In the genomic region with DNA sequence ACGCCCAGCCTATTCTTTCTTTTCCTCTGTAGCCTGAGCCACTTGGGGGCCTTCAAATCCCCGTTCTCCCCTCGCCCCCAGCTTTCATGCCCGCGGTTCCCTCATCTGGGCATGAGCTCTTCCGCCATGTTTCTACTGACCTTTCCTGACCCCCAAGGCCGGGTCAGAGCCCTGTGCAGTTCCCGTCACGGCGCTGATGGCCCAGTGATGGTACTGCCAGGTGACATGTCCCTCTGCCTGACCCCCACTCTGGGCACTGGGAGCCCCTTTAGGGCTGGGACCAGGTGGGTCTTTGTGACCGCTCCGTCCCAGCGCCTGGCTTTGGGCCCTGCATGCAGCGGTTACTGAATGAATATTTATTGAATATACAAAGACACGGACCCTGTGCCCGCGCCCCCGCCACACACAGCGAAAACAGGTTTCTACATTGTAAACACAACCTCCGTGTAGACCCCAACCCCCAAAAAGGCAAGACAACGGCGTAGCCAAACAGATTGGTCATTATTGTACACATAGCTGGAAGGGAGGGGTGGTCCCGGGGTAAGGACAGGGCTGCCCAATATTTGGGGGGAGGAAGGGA, we compare ENCODE assay signal across 1 cellular context.
TF ChIP-seq lines count a peak whose summit lies in the region.

No MANE protein-coding gene starts in this region.

TF ChIP-seq in HepG2, 621 proteins besides CTCF, POLR2A, EP300 and RAD21 (continued from another document and continues in another):
- TF ChIP-seq, protein P1, sequence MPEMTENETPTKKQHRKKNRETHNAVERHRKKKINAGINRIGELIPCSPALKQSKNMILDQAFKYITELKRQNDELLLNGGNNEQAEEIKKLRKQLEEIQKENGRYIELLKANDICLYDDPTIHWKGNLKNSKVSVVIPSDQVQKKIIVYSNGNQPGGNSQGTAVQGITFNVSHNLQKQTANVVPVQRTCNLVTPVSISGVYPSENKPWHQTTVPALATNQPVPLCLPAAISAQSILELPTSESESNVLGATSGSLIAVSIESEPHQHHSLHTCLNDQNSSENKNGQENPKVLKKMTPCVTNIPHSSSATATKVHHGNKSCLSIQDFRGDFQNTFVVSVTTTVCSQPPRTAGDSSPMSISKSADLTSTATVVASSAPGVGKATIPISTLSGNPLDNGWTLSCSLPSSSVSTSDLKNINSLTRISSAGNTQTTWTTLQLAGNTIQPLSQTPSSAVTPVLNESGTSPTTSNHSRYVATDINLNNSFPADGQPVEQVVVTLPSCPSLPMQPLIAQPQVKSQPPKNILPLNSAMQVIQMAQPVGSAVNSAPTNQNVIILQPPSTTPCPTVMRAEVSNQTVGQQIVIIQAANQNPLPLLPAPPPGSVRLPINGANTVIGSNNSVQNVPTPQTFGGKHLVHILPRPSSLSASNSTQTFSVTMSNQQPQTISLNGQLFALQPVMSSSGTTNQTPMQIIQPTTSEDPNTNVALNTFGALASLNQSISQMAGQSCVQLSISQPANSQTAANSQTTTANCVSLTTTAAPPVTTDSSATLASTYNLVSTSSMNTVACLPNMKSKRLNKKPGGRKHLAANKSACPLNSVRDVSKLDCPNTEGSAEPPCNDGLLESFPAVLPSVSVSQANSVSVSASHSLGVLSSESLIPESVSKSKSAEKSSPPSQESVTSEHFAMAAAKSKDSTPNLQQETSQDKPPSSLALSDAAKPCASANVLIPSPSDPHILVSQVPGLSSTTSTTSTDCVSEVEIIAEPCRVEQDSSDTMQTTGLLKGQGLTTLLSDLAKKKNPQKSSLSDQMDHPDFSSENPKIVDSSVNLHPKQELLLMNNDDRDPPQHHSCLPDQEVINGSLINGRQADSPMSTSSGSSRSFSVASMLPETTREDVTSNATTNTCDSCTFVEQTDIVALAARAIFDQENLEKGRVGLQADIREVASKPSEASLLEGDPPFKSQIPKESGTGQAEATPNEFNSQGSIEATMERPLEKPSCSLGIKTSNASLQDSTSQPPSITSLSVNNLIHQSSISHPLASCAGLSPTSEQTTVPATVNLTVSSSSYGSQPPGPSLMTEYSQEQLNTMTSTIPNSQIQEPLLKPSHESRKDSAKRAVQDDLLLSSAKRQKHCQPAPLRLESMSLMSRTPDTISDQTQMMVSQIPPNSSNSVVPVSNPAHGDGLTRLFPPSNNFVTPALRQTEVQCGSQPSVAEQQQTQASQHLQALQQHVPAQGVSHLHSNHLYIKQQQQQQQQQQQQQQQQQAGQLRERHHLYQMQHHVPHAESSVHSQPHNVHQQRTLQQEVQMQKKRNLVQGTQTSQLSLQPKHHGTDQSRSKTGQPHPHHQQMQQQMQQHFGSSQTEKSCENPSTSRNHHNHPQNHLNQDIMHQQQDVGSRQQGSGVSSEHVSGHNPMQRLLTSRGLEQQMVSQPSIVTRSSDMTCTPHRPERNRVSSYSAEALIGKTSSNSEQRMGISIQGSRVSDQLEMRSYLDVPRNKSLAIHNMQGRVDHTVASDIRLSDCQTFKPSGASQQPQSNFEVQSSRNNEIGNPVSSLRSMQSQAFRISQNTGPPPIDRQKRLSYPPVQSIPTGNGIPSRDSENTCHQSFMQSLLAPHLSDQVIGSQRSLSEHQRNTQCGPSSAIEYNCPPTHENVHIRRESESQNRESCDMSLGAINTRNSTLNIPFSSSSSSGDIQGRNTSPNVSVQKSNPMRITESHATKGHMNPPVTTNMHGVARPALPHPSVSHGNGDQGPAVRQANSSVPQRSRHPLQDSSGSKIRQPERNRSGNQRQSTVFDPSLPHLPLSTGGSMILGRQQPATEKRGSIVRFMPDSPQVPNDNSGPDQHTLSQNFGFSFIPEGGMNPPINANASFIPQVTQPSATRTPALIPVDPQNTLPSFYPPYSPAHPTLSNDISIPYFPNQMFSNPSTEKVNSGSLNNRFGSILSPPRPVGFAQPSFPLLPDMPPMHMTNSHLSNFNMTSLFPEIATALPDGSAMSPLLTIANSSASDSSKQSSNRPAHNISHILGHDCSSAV (CRISPR knock-in tag; IDR thresholded peaks at IDR 0.05; ENCODE audit: borderline replicate concordance), result no peak
- TF ChIP-seq KLF13 (CRISPR knock-in tag; IDR thresholded peaks at IDR 0.05), result no peak
- TF ChIP-seq SSRP1 (CRISPR knock-in tag; IDR thresholded peaks at IDR 0.05), result no peak
- TF ChIP-seq, protein P2, sequence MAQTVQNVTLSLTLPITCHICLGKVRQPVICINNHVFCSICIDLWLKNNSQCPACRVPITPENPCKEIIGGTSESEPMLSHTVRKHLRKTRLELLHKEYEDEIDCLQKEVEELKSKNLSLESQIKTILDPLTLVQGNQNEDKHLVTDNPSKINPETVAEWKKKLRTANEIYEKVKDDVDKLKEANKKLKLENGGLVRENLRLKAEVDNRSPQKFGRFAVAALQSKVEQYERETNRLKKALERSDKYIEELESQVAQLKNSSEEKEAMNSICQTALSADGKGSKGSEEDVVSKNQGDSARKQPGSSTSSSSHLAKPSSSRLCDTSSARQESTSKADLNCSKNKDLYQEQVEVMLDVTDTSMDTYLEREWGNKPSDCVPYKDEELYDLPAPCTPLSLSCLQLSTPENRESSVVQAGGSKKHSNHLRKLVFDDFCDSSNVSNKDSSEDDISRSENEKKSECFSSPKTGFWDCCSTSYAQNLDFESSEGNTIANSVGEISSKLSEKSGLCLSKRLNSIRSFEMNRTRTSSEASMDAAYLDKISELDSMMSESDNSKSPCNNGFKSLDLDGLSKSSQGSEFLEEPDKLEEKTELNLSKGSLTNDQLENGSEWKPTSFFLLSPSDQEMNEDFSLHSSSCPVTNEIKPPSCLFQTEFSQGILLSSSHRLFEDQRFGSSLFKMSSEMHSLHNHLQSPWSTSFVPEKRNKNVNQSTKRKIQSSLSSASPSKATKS (CRISPR knock-in tag; IDR thresholded peaks at IDR 0.05), result no peak
- TF ChIP-seq, protein P3, sequence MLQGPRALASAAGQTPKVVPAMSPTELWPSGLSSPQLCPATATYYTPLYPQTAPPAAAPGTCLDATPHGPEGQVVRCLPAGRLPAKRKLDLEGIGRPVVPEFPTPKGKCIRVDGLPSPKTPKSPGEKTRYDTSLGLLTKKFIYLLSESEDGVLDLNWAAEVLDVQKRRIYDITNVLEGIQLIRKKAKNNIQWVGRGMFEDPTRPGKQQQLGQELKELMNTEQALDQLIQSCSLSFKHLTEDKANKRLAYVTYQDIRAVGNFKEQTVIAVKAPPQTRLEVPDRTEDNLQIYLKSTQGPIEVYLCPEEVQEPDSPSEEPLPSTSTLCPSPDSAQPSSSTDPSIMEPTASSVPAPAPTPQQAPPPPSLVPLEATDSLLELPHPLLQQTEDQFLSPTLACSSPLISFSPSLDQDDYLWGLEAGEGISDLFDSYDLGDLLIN (CRISPR knock-in tag; IDR thresholded peaks at IDR 0.05; ENCODE audit: borderline replicate concordance), result no peak
- TF ChIP-seq, protein P4, sequence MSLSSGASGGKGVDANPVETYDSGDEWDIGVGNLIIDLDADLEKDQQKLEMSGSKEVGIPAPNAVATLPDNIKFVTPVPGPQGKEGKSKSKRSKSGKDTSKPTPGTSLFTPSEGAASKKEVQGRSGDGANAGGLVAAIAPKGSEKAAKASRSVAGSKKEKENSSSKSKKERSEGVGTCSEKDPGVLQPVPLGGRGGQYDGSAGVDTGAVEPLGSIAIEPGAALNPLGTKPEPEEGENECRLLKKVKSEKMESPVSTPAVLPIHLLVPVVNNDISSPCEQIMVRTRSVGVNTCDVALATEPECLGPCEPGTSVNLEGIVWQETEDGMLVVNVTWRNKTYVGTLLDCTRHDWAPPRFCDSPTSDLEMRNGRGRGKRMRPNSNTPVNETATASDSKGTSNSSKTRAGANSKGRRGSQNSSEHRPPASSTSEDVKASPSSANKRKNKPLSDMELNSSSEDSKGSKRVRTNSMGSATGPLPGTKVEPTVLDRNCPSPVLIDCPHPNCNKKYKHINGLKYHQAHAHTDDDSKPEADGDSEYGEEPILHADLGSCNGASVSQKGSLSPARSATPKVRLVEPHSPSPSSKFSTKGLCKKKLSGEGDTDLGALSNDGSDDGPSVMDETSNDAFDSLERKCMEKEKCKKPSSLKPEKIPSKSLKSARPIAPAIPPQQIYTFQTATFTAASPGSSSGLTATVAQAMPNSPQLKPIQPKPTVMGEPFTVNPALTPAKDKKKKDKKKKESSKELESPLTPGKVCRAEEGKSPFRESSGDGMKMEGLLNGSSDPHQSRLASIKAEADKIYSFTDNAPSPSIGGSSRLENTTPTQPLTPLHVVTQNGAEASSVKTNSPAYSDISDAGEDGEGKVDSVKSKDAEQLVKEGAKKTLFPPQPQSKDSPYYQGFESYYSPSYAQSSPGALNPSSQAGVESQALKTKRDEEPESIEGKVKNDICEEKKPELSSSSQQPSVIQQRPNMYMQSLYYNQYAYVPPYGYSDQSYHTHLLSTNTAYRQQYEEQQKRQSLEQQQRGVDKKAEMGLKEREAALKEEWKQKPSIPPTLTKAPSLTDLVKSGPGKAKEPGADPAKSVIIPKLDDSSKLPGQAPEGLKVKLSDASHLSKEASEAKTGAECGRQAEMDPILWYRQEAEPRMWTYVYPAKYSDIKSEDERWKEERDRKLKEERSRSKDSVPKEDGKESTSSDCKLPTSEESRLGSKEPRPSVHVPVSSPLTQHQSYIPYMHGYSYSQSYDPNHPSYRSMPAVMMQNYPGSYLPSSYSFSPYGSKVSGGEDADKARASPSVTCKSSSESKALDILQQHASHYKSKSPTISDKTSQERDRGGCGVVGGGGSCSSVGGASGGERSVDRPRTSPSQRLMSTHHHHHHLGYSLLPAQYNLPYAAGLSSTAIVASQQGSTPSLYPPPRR (CRISPR knock-in tag; IDR thresholded peaks at IDR 0.05; ENCODE audit: borderline replicate concordance), result no peak
- no peak for TF ChIP-seq ZNF484 (CRISPR knock-in tag; IDR thresholded peaks at IDR 0.05; ENCODE audit: borderline replicate concordance, low read depth)
- no peak for TF ChIP-seq REXO4 (CRISPR knock-in tag; IDR thresholded peaks at IDR 0.05; ENCODE audit: borderline replicate concordance)
- no peak for TF ChIP-seq JARID2 (CRISPR knock-in tag; IDR thresholded peaks at IDR 0.05; ENCODE audit: insufficient replicate concordance)
- no peak for TF ChIP-seq SMAD1 (CRISPR knock-in tag; IDR thresholded peaks at IDR 0.05; ENCODE audit: borderline replicate concordance, low read depth)
- no peak for TF ChIP-seq SETDB1 (CRISPR knock-in tag; IDR thresholded peaks at IDR 0.05; ENCODE audit: borderline replicate concordance)
- TF ChIP-seq, protein P5, sequence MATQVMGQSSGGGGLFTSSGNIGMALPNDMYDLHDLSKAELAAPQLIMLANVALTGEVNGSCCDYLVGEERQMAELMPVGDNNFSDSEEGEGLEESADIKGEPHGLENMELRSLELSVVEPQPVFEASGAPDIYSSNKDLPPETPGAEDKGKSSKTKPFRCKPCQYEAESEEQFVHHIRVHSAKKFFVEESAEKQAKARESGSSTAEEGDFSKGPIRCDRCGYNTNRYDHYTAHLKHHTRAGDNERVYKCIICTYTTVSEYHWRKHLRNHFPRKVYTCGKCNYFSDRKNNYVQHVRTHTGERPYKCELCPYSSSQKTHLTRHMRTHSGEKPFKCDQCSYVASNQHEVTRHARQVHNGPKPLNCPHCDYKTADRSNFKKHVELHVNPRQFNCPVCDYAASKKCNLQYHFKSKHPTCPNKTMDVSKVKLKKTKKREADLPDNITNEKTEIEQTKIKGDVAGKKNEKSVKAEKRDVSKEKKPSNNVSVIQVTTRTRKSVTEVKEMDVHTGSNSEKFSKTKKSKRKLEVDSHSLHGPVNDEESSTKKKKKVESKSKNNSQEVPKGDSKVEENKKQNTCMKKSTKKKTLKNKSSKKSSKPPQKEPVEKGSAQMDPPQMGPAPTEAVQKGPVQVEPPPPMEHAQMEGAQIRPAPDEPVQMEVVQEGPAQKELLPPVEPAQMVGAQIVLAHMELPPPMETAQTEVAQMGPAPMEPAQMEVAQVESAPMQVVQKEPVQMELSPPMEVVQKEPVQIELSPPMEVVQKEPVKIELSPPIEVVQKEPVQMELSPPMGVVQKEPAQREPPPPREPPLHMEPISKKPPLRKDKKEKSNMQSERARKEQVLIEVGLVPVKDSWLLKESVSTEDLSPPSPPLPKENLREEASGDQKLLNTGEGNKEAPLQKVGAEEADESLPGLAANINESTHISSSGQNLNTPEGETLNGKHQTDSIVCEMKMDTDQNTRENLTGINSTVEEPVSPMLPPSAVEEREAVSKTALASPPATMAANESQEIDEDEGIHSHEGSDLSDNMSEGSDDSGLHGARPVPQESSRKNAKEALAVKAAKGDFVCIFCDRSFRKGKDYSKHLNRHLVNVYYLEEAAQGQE (IDR thresholded peaks at IDR 0.05; ENCODE audit: borderline replicate concordance in 1 of 2, low read depth in 1 of 2, low read length in 2 of 2), result no peak
- no peak for TF ChIP-seq PRPF4 (IDR thresholded peaks at IDR 0.05; ENCODE audit: low read depth, low read length, poor library complexity, severe bottlenecking)
- no peak for TF ChIP-seq ARID2 (CRISPR knock-in tag; IDR thresholded peaks at IDR 0.05; ENCODE audit: borderline replicate concordance)
- TF ChIP-seq ZNF749 (CRISPR knock-in tag; IDR thresholded peaks at IDR 0.05; ENCODE audit: borderline replicate concordance), result no peak; the same call in 1 of the 2 replicates
- TF ChIP-seq MIER3 (CRISPR knock-in tag; IDR thresholded peaks at IDR 0.05; ENCODE audit: borderline replicate concordance), result no peak
- TF ChIP-seq BCL6 (CRISPR knock-in tag; IDR thresholded peaks at IDR 0.05), result no peak
- peak; percentile 32 for TF ChIP-seq HDAC1 (CRISPR knock-in tag; IDR thresholded peaks at IDR 0.05)
- no peak for TF ChIP-seq ZNF251 (CRISPR knock-in tag; IDR thresholded peaks at IDR 0.05)
- TF ChIP-seq ZNF567 (CRISPR knock-in tag; IDR thresholded peaks at IDR 0.05; ENCODE audit: borderline replicate concordance), result no peak
- no peak for TF ChIP-seq ZNF572 (CRISPR knock-in tag; IDR thresholded peaks at IDR 0.05)
- TF ChIP-seq ZFP82 (CRISPR knock-in tag; IDR thresholded peaks at IDR 0.05; ENCODE audit: borderline replicate concordance), result 0 out of 2 replicates have a peak, but pooled peaks have one; percentile 24
- TF ChIP-seq, protein P6, sequence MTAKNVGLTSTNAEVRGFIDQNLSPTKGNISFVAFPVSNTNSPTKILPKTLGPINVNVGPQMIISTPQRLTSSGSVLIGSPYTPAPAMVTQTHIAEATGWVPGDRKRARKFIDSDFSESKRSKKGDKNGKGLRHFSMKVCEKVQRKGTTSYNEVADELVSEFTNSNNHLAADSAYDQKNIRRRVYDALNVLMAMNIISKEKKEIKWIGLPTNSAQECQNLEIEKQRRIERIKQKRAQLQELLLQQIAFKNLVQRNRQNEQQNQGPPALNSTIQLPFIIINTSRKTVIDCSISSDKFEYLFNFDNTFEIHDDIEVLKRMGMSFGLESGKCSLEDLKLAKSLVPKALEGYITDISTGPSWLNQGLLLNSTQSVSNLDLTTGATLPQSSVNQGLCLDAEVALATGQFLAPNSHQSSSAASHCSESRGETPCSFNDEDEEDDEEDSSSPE (CRISPR knock-in tag; IDR thresholded peaks at IDR 0.05), result no peak
- TF ChIP-seq NR2F1 (CRISPR knock-in tag; IDR thresholded peaks at IDR 0.05), result peak; percentile 36 to 62; a peak in 1 of 4 replicates
- TF ChIP-seq ZNF30 (CRISPR knock-in tag; IDR thresholded peaks at IDR 0.05), result no peak
